8 cellular contexts compared by ENCODE assay signal in the genomic region with DNA sequence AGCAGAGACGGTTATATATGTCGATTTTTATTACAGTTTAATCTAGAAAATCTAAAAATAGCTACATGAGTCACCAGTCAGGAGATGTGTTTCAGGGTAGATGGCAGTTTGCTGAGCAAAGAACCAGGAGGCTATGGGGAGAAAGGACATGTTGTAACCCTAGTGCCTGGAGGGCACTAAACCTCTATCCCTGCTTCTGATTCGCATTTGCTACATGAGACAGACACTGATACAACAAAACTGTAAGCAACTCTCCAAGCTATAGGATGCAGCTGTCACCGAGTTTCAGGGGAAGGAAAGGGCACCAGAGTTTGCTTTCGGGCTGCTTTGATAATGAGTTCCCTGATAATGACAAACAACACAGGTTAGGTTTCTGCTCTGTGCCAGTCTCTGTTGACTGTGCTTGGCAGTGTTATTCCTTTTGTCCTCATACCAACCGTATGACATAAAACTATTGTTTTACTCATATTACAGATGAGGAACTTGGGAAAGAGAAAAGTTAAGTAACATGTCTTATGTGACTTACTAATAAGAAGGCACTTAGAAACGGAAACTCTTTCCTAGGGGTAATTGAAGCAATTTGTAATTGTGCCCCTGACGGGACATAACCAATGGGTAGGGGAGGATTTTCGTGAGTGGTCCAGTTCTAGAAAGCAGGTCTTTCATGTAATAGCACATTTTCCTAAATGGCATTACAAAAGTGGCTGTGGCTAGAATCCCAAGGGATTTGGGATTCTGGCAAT. TPM values are rescaled to one million over a fixed set of nuclear protein-coding genes. Genes with fewer than 3 reads are reported as not detected.
DNase-seq lines count a peak whose midpoint lies in the region; ATAC-seq and TF ChIP-seq lines count a peak whose summit lies in the region.

No MANE protein-coding gene starts in this region.

- H3K27me3 ChIP-seq in adipocyte (replicated peaks; ENCODE audit: control insufficient read depth, insufficient read depth, low read length) (no peaks in the 10 kb centered on the region), left ventricle myocardium inferior (ENCODE audit: low read depth) (no peaks in the 10 kb centered on the region), thoracic aorta (replicated peaks; ENCODE audit: insufficient read depth) (no peaks in the 10 kb centered on the region), neuronal stem cell (ENCODE audit: control insufficient read depth in 3 of 3, insufficient read depth in 3 of 3, low read depth in 1 of 3, low read length in 3 of 3) (no peaks in the 10 kb centered on the region)

- no peak overlapping the region for H2AK5ac ChIP-seq in neuronal stem cell (ENCODE audit: low read depth, low read length)

- no CpG with 5 or more reads among the region's 9 CpGs for WGBS in neuronal stem cell (ENCODE audit: extremely low coverage in 2 of 2, insufficient read length in 2 of 2, insufficient replicate concordance in 1 of 2), 2 donors

- H3K36me3 ChIP-seq in adipocyte (ENCODE audit: control insufficient read depth, insufficient read depth, low read length, severe bottlenecking) (no peaks in the 10 kb centered on the region), left ventricle myocardium inferior (no peaks in the 10 kb centered on the region), thoracic aorta (no peaks in the 10 kb centered on the region), neuronal stem cell (replicated peaks in 1 of 2; ENCODE audit: control insufficient read depth in 2 of 2, insufficient read depth in 2 of 2, low read length in 2 of 2) (no peaks in the 10 kb centered on the region)

- no peak overlapping the region for H3K4ac ChIP-seq in neuronal stem cell (ENCODE audit: low read length)

- DNase-seq in DMS 273 (lab: John Stamatoyannopoulos, UW; ENCODE audit: unreplicated experiment): peak; percentile 61
- no peak for DNase-seq in DMS 273 treated with DMSO at 0.1 percent for 48 hours (lab: John Stamatoyannopoulos, UW)
- DNase-seq in adipocyte (ENCODE audit: low read depth): peak; percentile 89
- no peak for DNase-seq in left ventricle myocardium inferior
- no peak for DNase-seq in thoracic aorta (ENCODE audit: low spot score)
- DNase-seq in effector CD8-positive, alpha-beta T cell (lab: John Stamatoyannopoulos, UW): no peak
- DNase-seq in neuronal stem cell (ENCODE audit: low spot score): no peak

- TF ChIP-seq CTCF in left ventricle myocardium inferior (IDR thresholded peaks at IDR 0.05; ENCODE audit: borderline replicate concordance): no peak
- no peak for TF ChIP-seq CTCF in thoracic aorta (IDR thresholded peaks at IDR 0.05)

- H3K9ac ChIP-seq in adipocyte (ENCODE audit: low read length): peak overlapping the region; percentile 59
- H3K9ac ChIP-seq in neuronal stem cell (ENCODE audit: low read depth, low read length, poor library complexity): no peak overlapping the region

- no peak overlapping the region for H2BK120ac ChIP-seq in neuronal stem cell (ENCODE audit: low read depth, low read length)

- peaks cover 63% of the 10 kb centered on the region for H3K4me1 ChIP-seq in adipocyte (ENCODE audit: control insufficient read depth, insufficient read depth, low read length)
- peaks cover 84% of the 10 kb centered on the region for H3K4me1 ChIP-seq in left ventricle myocardium inferior
- peaks cover 40 to 78% of the 10 kb centered on the region in 2 donors for H3K4me1 ChIP-seq in thoracic aorta (ENCODE audit: control insufficient read depth in 1 of 2, low read depth in 2 of 2)
- H3K4me1 ChIP-seq in neuronal stem cell (ENCODE audit: control insufficient read depth in 2 of 2, insufficient read depth in 1 of 2, low read depth in 1 of 2, low read length in 2 of 2): peaks cover 12 to 17% of the 10 kb centered on the region in 2 donors

- H3K18ac ChIP-seq in neuronal stem cell (ENCODE audit: low read length): no peak overlapping the region

- H3K4me3 ChIP-seq in adipocyte (ENCODE audit: low read length) (peak overlapping the region; percentile 35), left ventricle myocardium inferior (peak overlapping the region; percentile 20), thoracic aorta (peak overlapping the region; percentile 46), neuronal stem cell (ENCODE audit: low read length in 2 of 2) (no peak overlapping the region)

- H2AFZ ChIP-seq in neuronal stem cell (ENCODE audit: low read length): no peak overlapping the region

- no peak overlapping the region for H3K4me2 ChIP-seq in neuronal stem cell (ENCODE audit: insufficient read depth, low read length, poor library complexity, severe bottlenecking)

- no peaks in the 10 kb centered on the region for H3K79me1 ChIP-seq in neuronal stem cell (ENCODE audit: low read depth, low read length)

- no peak overlapping the region for H3K14ac ChIP-seq in neuronal stem cell (ENCODE audit: low read length)

- intact Hi-C loops in left ventricle myocardium inferior (cut with micrococcal nuclease): no loop called here

- no peak overlapping the region for H2BK15ac ChIP-seq in neuronal stem cell (ENCODE audit: low read length)

- no peaks in the 10 kb centered on the region for H3K9me3 ChIP-seq in adipocyte (ENCODE audit: control insufficient read depth, low read length)
- no peaks in the 10 kb centered on the region for H3K9me3 ChIP-seq in left ventricle myocardium inferior (replicated peaks)
- H3K9me3 ChIP-seq in thoracic aorta: no peaks in the 10 kb centered on the region
- H3K9me3 ChIP-seq in neuronal stem cell (replicated peaks in 1 of 2; ENCODE audit: control insufficient read depth in 2 of 2, insufficient read depth in 1 of 2, low read depth in 1 of 2, low read length in 2 of 2): no peaks in the 10 kb centered on the region

- H2BK5ac ChIP-seq in neuronal stem cell (ENCODE audit: low read length): no peak overlapping the region

- H3K27ac ChIP-seq in left ventricle myocardium inferior (replicated peaks) (peak overlapping the region; percentile 91), thoracic aorta (peak overlapping the region; percentile 84 to 91), neuronal stem cell (replicated peaks; ENCODE audit: low read length) (no peak overlapping the region)

- peak; percentile 75 for ATAC-seq in thoracic aorta (ENCODE audit: insufficient number of reproducible peaks, low FRiP score, low read depth)
- no peak for ATAC-seq in GM18498 (IDR thresholded peaks at IDR 0.05; ENCODE audit: unreplicated experiment)

- no peak overlapping the region for H2BK12ac ChIP-seq in neuronal stem cell (ENCODE audit: low read length)

- H4K8ac ChIP-seq in neuronal stem cell (ENCODE audit: low read depth, low read length): no peak overlapping the region

- H3K23ac ChIP-seq in neuronal stem cell (ENCODE audit: low read depth, low read length, poor library complexity): no peak overlapping the region

- H4K91ac ChIP-seq in neuronal stem cell (ENCODE audit: low read depth, low read length, poor library complexity): no peak overlapping the region

RNA-seq across cellular contexts. Expression of a gene that starts 43.1 kb away (rescaled TPM):
- total RNA-seq in left ventricle myocardium inferior (32.7 TPM), thoracic aorta (100 to 1,000 TPM; 166 to 273 TPM)
- polyA plus RNA-seq in neuronal stem cell (2013, experiment 1 of 2): 39.0 TPM
- 39.1 TPM for polyA plus RNA-seq in neuronal stem cell (2013, experiment 2 of 2)

Comparison
In these comparisons a context has a peak if more than half of its experiments do, and no peak if none do; other contexts are left out.
1. DNase-seq: peak in DMS 273 (single experiment) and adipocyte (single experiment); none in DMS 273 treated with DMSO at 0.1 percent for 48 hours (single experiment), left ventricle myocardium inferior (single experiment), thoracic aorta (single experiment), effector CD8-positive, alpha-beta T cell (single experiment) and neuronal stem cell (single experiment).
2. H3K4me3 ChIP-seq: peak in adipocyte (single experiment), left ventricle myocardium inferior (single experiment) and thoracic aorta (single experiment); none in neuronal stem cell (0 of 2).